ENCODE assay signal across 25 cellular contexts in the genomic region with DNA sequence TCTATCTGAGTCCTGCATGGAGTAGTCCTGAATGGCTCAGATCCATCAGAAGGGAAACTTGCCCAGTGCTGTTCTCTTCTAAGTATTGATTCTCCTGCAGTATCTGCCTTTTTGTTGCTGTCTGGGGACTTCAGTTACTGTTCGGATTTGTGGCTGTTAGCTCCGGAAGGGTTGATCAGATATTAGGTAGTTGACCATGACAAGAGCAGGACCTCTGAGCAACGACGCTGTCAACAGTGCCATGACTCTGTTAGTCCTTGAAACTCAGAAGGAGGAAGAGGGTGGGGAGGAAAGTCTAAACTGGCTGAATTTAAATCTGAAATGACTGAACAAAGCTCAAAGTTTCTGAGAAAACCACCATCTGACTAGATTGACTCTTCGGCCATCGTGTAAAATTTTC.
"Had no signal": no experiment of that assay in that cellular context is flagged by ENCODE, and none has a peak within 500 bp of the region (broad histone marks: within the 10 kb centered on the region; RNA-seq: fewer than 3 reads in every experiment).

No MANE protein-coding gene starts in this region.

- H3K4me1 ChIP-seq: colonic mucosa, testis, uterus had no signal

- ATAC-seq: activated CD8-positive, alpha-beta memory T cell treated with anti-CD3 and anti-CD28 coated beads, Interleukin-2, amount 10 ng/mL, durations not matched to agents 7 days and 5 days; activated CD8-positive, alpha-beta T cell treated with anti-CD3 and anti-CD28 coated beads, Interleukin-2, amount 10 ng/mL, durations not matched to agents 7 days and 5 days; left cardiac atrium; left ventricle myocardium superior; mucosa of descending colon; natural killer cell treated with Interleukin-12 subunit alpha and Interleukin-12 subunit beta and Interleukin-15 and Interleukin-18, amount 100 ng/mL, for 72 hours; right cardiac atrium; stimulated activated naive CD8-positive, alpha-beta T cell treated with anti-CD3 and anti-CD28 coated beads, Interleukin-15, Interleukin-2, amounts not matched to agents 100 U/mL and 50 U/mL, for 24 hours; T-cell; WTC11 had no signal

- H3K36me3 ChIP-seq: colonic mucosa, uterus had no signal

- H3K27me3 ChIP-seq: colonic mucosa, testis had no signal

- DNase-seq: activated CD4-positive, alpha-beta T cell treated with anti-CD3 and anti-CD28 coated beads for 1 hour; activated CD4-positive, alpha-beta T cell treated with anti-CD3 and anti-CD28 coated beads, Interleukin-2, amount 50 U/mL, for 1 hour; activated CD8-positive, alpha-beta memory T cell treated with anti-CD3 and anti-CD28 coated beads, Interleukin-2, amount 10 ng/mL, durations not matched to agents 7 days and 5 days; activated CD8-positive, alpha-beta T cell treated with anti-CD3 and anti-CD28 coated beads, Interleukin-2, amount 10 ng/mL, durations not matched to agents 7 days and 5 days; activated T-cell treated with anti-CD3 and anti-CD28 coated beads, Interleukin-2, amount 50 U/mL, for 48 hours; anterior cingulate cortex; colonic mucosa; dorsolateral prefrontal cortex; hippocampal formation; left cardiac atrium; left ventricle myocardium superior; mucosa of descending colon; right cardiac atrium; stimulated activated CD4-positive, alpha-beta T cell treated with anti-CD3 and anti-CD28 coated beads, Interleukin-2, amount 100 ng/mL, for 48 hours; stimulated activated naive CD8-positive, alpha-beta T cell treated with anti-CD3 and anti-CD28 coated beads, Interleukin-15, Interleukin-2, amounts not matched to agents 100 U/mL and 50 U/mL, for 24 hours; T-cell; testis; trophoblast cell; uterus had no signal

- FAIRE-seq: bronchial epithelial cell, endothelial cell of umbilical vein, keratinocyte, TTC549 had no signal

- H3K9me3 ChIP-seq: colonic mucosa, mucosa of descending colon, testis, uterus had no signal

- H3K4me3 ChIP-seq: colonic mucosa, dorsolateral prefrontal cortex, mucosa of descending colon, testis, uterus had no signal

- H3K27ac ChIP-seq: colonic mucosa, testis, uterus had no signal
